In genomic region chr7:124898523-124898922, GRCh38 we compare ENCODE assay signal across 21 cellular contexts.
"Had no signal": no experiment of that assay in that cellular context is flagged by ENCODE, and none has a peak within 500 bp of the region (broad histone marks: within the 10 kb centered on the region; RNA-seq: fewer than 3 reads in every experiment).

No MANE protein-coding gene starts in this region.

- H3K27ac ChIP-seq: pancreas, psoas muscle, testis, transverse colon, VCaP had no signal

- H3K9me3 ChIP-seq: pancreas, psoas muscle, testis, transverse colon had no signal

- H3K4me3 Mint-ChIP-seq: activated naive CD4-positive, alpha-beta T cell treated with anti-CD3 and anti-CD28 coated beads for 36 hours; activated naive CD8-positive, alpha-beta T cell treated with anti-CD3 and anti-CD28 coated beads, Interleukin-2, amount 10 ng/mL, durations not matched to agents 7 days and 5 days; activated T-cell treated with anti-CD3 and anti-CD28 coated beads, Interleukin-2, amount 50 U/mL, for 72 hours; nephron; T-helper 2 cell treated with Interferon-gamma antibody and Interleukin-4, amounts not matched to agents 5 μg/mL and 100 μg/mL, for 36 hours had no signal

- H3K27me3 Mint-ChIP-seq: activated naive CD8-positive, alpha-beta T cell treated with anti-CD3 and anti-CD28 coated beads, Interleukin-2, amount 10 ng/mL, durations not matched to agents 7 days and 5 days had no signal

- H3K4me1 Mint-ChIP-seq: nephron had no signal

- H3K4me1 ChIP-seq: psoas muscle, transverse colon had no signal

- H3K9me3 Mint-ChIP-seq: T-helper 2 cell treated with Interferon-gamma antibody and Interleukin-4, amounts not matched to agents 5 μg/mL and 100 μg/mL, for 36 hours had no signal

- H3K27me3 ChIP-seq: pancreas, testis, transverse colon had no signal

- H3K27ac Mint-ChIP-seq: activated naive CD4-positive, alpha-beta T cell treated with anti-CD3 and anti-CD28 coated beads for 36 hours; activated naive CD8-positive, alpha-beta T cell treated with anti-CD3 and anti-CD28 coated beads, Interleukin-2, amount 10 ng/mL, durations not matched to agents 7 days and 5 days; activated T-cell treated with anti-CD3 and anti-CD28 coated beads, Interleukin-2, amount 50 U/mL, for 72 hours; nephron; T-helper 2 cell treated with Interferon-gamma antibody and Interleukin-4, amounts not matched to agents 5 μg/mL and 100 μg/mL, for 36 hours had no signal

- H3K36me3 ChIP-seq: pancreas, transverse colon had no signal

- H3K4me3 ChIP-seq: pancreas, psoas muscle, testis, transverse colon had no signal

- DNase-seq: activated CD4-positive, alpha-beta T cell treated with anti-CD3 and anti-CD28 coated beads for 4 hours; activated CD4-positive, alpha-beta T cell treated with anti-CD3 and anti-CD28 coated beads, Interleukin-2, amount 50 U/mL, for 4 hours; activated naive CD4-positive, alpha-beta T cell treated with anti-CD3 and anti-CD28 coated beads for 36 hours; activated naive CD8-positive, alpha-beta T cell treated with anti-CD3 and anti-CD28 coated beads, Interleukin-2, amount 10 ng/mL, durations not matched to agents 7 days and 5 days; activated T-cell treated with anti-CD3 and anti-CD28 coated beads for 4 hours; activated T-cell treated with anti-CD3 and anti-CD28 coated beads, Interleukin-2, amount 50 U/mL, for 72 hours; amygdala; caudate nucleus; cortex of kidney; glutamatergic neuron; left cardiac atrium; left ventricle myocardium superior; pancreas; psoas muscle; stimulated activated naive CD4-positive, alpha-beta T cell treated with Interleukin-2 at 50 U/mL for 16 hours; T-helper 1 cell; testis; transverse colon had no signal
